ENCODE assay signal across 20 cellular contexts in the genomic region with DNA sequence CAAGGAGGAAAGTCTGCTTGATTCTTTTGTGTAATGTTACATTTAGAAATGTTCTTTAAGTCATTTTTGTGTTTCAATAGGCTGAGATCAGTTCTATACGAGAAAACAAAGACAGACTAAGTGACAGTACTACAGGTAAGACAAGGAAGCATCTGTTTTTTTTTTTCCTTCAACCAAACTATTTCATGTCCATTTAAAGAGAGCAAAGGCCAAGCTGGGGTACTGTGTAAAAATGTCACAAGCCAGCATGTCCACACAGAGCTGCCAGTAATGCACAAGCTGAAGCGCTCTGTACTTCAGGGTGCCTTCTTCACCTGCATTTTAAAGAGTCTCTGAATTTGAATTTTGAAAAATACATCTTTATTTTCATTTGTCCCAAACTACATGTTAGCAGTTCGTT. TPM values are rescaled to one million over a fixed set of nuclear protein-coding genes. Genes with fewer than 3 reads are reported as not detected.
DNase-seq lines count a peak whose midpoint lies in the region; ATAC-seq, FAIRE-seq and TF ChIP-seq lines count a peak whose summit lies in the region.
"Had no signal": no experiment of that assay in that cellular context is flagged by ENCODE, and none has a peak within 500 bp of the region (broad histone marks: within the 10 kb centered on the region; RNA-seq: fewer than 3 reads in every experiment).

No MANE protein-coding gene starts in this region.

- H3K4me1 ChIP-seq in HepG2 (ENCODE audit: insufficient read depth, low read length), result peaks cover 13% of the 10 kb centered on the region
- H3K4me1 ChIP-seq in right lobe of liver, result no peaks in the 10 kb centered on the region
- H3K4me1 ChIP-seq in PC-9 (replicated peaks; ENCODE audit: insufficient read depth), result no peaks in the 10 kb centered on the region

- H3K36me3 ChIP-seq in HepG2 (replicated peaks in 1 of 2; ENCODE audit: control insufficient read depth in 1 of 2, insufficient read depth in 2 of 2, low read length in 2 of 2) (peaks cover 0 to 10% of the 10 kb centered on the region in 2 experiments; a peak in 1 of 5 replicates), right lobe of liver (peaks cover 0 to 27% (median 6%) of the 10 kb centered on the region in 4 donors), PC-9 (ENCODE audit: low read depth) (peaks cover 80% of the 10 kb centered on the region)

- H3K27me3 Mint-ChIP-seq in chondrocyte (ENCODE audit: low read depth), result no peaks in the 10 kb centered on the region

- POLR2A ChIA-PET in HepG2 (lab: Yijun Ruan, JAX) (no interaction called here), PC-9 (lab: Charles Lee; ENCODE audit: unreplicated experiment) (no interaction called here)

- peaks cover 37% of the 10 kb centered on the region for H3K4me1 Mint-ChIP-seq in chondrocyte (ENCODE audit: low read depth)
- H3K4me1 Mint-ChIP-seq: CD4-positive, alpha-beta memory T cell had no signal

- no peak overlapping the region for H3K4me3 Mint-ChIP-seq in chondrocyte (ENCODE audit: unreplicated experiment)
- H3K4me3 Mint-ChIP-seq: CD4-positive, alpha-beta memory T cell had no signal

- peaks cover 63% of the 10 kb centered on the region for H3F3A ChIP-seq in PC-9 (ENCODE audit: insufficient read depth, low read depth)

- no peak overlapping the region for H3K9ac ChIP-seq in HepG2 (ENCODE audit: insufficient read depth, low read depth, low read length)

- peaks cover 36% of the 10 kb centered on the region for H3K36me3 Mint-ChIP-seq in chondrocyte (ENCODE audit: low read depth)

- H3K27ac ChIP-seq in HepG2 (ENCODE audit: extremely low read length, insufficient read depth, low read length) (peak overlapping the region; percentile 28), right lobe of liver (no peak overlapping the region), PC-9 (peak overlapping the region; percentile 7; the same call in 1 of the 2 replicates)

- no peaks in the 10 kb centered on the region for H3K9me2 ChIP-seq in PC-9 (ENCODE audit: insufficient read depth)

- 64% methylated on average over 3 of the region's 3 CpGs for WGBS in HepG2 (ENCODE audit: low lambda C conversion rate)
- 87% methylated on average over 3 of the region's 3 CpGs for WGBS in right lobe of liver (ENCODE audit: insufficient coverage, low coverage, low lambda C conversion rate, missing lambda C conversion rate)

- intact Hi-C loops in HepG2 (cut with micrococcal nuclease; ENCODE audit: unreplicated experiment), result no loop called here
- intact Hi-C loops in right lobe of liver (cut with DNase I), result no loop called here
- intact Hi-C loops in PC-9 (cut with micrococcal nuclease; ENCODE audit: unreplicated experiment), result loop anchor here (5.0 kb wide), 1 partner anchor 331 kb away; no protein-coding TSS in a partner anchor

- H3K27me3 ChIP-seq in HepG2 (ENCODE audit: control insufficient read depth in 1 of 2, insufficient read depth in 2 of 2, low read length in 2 of 2) (no peaks in the 10 kb centered on the region), right lobe of liver (no peaks in the 10 kb centered on the region), PC-9 (ENCODE audit: insufficient read depth, low read depth) (no peaks in the 10 kb centered on the region)

- CTCF ChIA-PET in HepG2 (lab: Yijun Ruan, JAX; ENCODE audit: low intra/inter-chr PET ratio, low total read pairs), result no interaction called here
- CTCF ChIA-PET in PC-9 (lab: Charles Lee), result no interaction called here

- H3K4me3 ChIP-seq in HepG2 (replicated peaks in 1 of 3; ENCODE audit: insufficient read depth in 1 of 3, low read depth in 2 of 3, low read length in 3 of 3), result no peak overlapping the region
- no peak overlapping the region for H3K4me3 ChIP-seq in right lobe of liver
- no peak overlapping the region for H3K4me3 ChIP-seq in PC-9

- in situ Hi-C loops in HepG2 (cut with HindIII; ENCODE audit: extremely low pct_ligation_motif_present, low pct_unique_long_range_greater_than_20kb), result no loop called here

- H3K27ac Mint-ChIP-seq in chondrocyte (ENCODE audit: unreplicated experiment), result peak overlapping the region; percentile 81
- H3K27ac Mint-ChIP-seq: CD4-positive, alpha-beta memory T cell had no signal

- BruUV-seq in HepG2 (replicated peaks; lab: Mats Ljungman, UMichigan) (no TSS peak), PC-9 (replicated peaks; lab: Mats Ljungman, UMichigan) (no TSS peak)

- no peaks in the 10 kb centered on the region for H3K9me3 Mint-ChIP-seq in chondrocyte (ENCODE audit: low read depth)
- H3K9me3 Mint-ChIP-seq: CD4-positive, alpha-beta memory T cell had no signal

- H3K9me3 ChIP-seq in HepG2 (ENCODE audit: low read length) (no peaks in the 10 kb centered on the region), right lobe of liver (no peaks in the 10 kb centered on the region), PC-9 (ENCODE audit: insufficient read depth, low read depth) (no peaks in the 10 kb centered on the region)

- TF ChIP-seq POLR2A in HepG2 (IDR thresholded peaks at IDR 0.05; ENCODE audit: insufficient read depth in 1 of 2, low read depth in 2 of 2, low read length in 2 of 2) (no peak), right lobe of liver (IDR thresholded peaks at IDR 0.05) (no peak)

- TF ChIP-seq EP300 in HepG2 (IDR thresholded peaks at IDR 0.05; ENCODE audit: low read depth in 2 of 2, low read length in 2 of 2) (no peak), HepG2 (CRISPR knock-in tag; IDR thresholded peaks at IDR 0.05; ENCODE audit: borderline replicate concordance) (no peak)

- H3K4me2 ChIP-seq in HepG2 (ENCODE audit: low read depth, low read length) (no peak overlapping the region), PC-9 (no peak overlapping the region)

- H4K20me1 ChIP-seq in HepG2 (ENCODE audit: insufficient read depth, low read length) (no peaks in the 10 kb centered on the region), PC-9 (ENCODE audit: insufficient read depth) (peaks cover 10% of the 10 kb centered on the region; the same call in 1 of the 2 replicates)

- DNase-seq in HepG2 (ENCODE audit: low spot score), result peak; percentile 33
- no peak for DNase-seq in right lobe of liver
- no peak for DNase-seq in PC-9
- no peak for DNase-seq in chondrocyte (ENCODE audit: low spot score)
- no peak for DNase-seq in NCI-H69 (lab: John Stamatoyannopoulos, UW)
- DNase-seq: C1 segment of cervical spinal cord; Calu3; CD4-positive, alpha-beta memory T cell; COR-L47; DMS53; DMS79 treated with DMSO at 0.1 percent for 48 hours; GF-D8; GOT3; H7; HCEC 1CT had no signal

- TF ChIP-seq RAD21 in HepG2 (CRISPR knock-in tag; IDR thresholded peaks at IDR 0.05), result no peak

- H2AFZ ChIP-seq in HepG2 (ENCODE audit: low read length) (no peak overlapping the region), PC-9 (no peak overlapping the region)

- no peaks in the 10 kb centered on the region for H3K79me2 ChIP-seq in HepG2 (ENCODE audit: insufficient read depth, low read length)
- no peaks in the 10 kb centered on the region for H3K79me2 ChIP-seq in PC-9 (ENCODE audit: low read depth)

- TF ChIP-seq CTCF in HepG2 (CRISPR knock-in tag; IDR thresholded peaks at IDR 0.05) (no peak), right lobe of liver (IDR thresholded peaks at IDR 0.05) (no peak), PC-9 (conservative IDR thresholded peaks at IDR 0.05) (no peak), chondrocyte (IDR thresholded peaks at IDR 0.05) (no peak)

- FAIRE-seq in HepG2 (lab: Jason Lieb, UNC), result peak; percentile 53
- FAIRE-seq: GM12892 had no signal

- peak; percentile 90 for ATAC-seq in HepG2
- no peak for ATAC-seq in right lobe of liver
- ATAC-seq in esophagus mucosa, result no peak

TF ChIP-seq in HepG2, 621 proteins besides CTCF, POLR2A, EP300 and RAD21 (continues in another document):
- TF ChIP-seq IRF9 (CRISPR knock-in tag; IDR thresholded peaks at IDR 0.05; ENCODE audit: borderline replicate concordance) (no peak), KMT2B (CRISPR knock-in tag; IDR thresholded peaks at IDR 0.05) (no peak)

RNA-seq across cellular contexts. Expression of gene TTC23L, which starts 20.2 kb away (rescaled TPM):
- total RNA-seq in HepG2 (2016; rRNA removed; fragmentation: Illumina TruSeq; extraction: Trizol) (1.1 and 1.4 TPM in 2 replicates), right lobe of liver (under 1 TPM in 2 of 6 experiments, not detected in 4; 0.15 to 0.51 TPM), PC-9 (2021) (3.9 and 7.1 TPM in 2 replicates), chondrocyte (1.0 TPM in 1 of 3 replicates, not detected in the others), esophagus mucosa (not detected)
- total RNA-seq in HepG2 (2016; cell fraction: cytosol; rRNA removed; fragmentation: Illumina TruSeq; extraction: Trizol; ENCODE audit: low read depth), result 0.62 and 1.3 TPM in 2 replicates
- 0.80 and 1.2 TPM in 2 replicates for total RNA-seq in HepG2 (2016; cell fraction: insoluble cytoplasmic fraction; rRNA removed; fragmentation: Illumina TruSeq; extraction: Trizol)
- 0.83 and 1.00 TPM in 2 replicates for total RNA-seq in HepG2 (2016; cell fraction: membrane; rRNA removed; fragmentation: Illumina TruSeq; extraction: Trizol)
- total RNA-seq in HepG2 (2016; cell fraction: nucleus; rRNA removed; fragmentation: Illumina TruSeq; extraction: Trizol), result 1.2 and 2.1 TPM in 2 replicates
- 0.37 and 0.54 TPM in 2 replicates for polyA plus RNA-seq in HepG2 (2011; rRNA removed)
- 0.15 and 0.39 TPM in 2 replicates for polyA plus RNA-seq in HepG2 (2011; cell fraction: cytosol; rRNA removed)
- 0.66 and 1.9 TPM in 2 replicates for polyA plus RNA-seq in HepG2 (2011; cell fraction: nucleus; rRNA removed)
- polyA plus RNA-seq in HepG2 (2012), result 0.44 and 0.87 TPM in 2 replicates
- polyA plus RNA-seq in HepG2 (2016; cell fraction: cytosol; fragmentation: Illumina TruSeq; extraction: Trizol; ENCODE audit: low read depth), result 0.14 and 0.18 TPM in 2 replicates
- 0.46 and 0.47 TPM in 2 replicates for polyA plus RNA-seq in HepG2 (2016; cell fraction: insoluble cytoplasmic fraction; fragmentation: Illumina TruSeq; extraction: Trizol; ENCODE audit: low read depth)
- 0.57 and 0.65 TPM in 2 replicates for polyA plus RNA-seq in HepG2 (2016; cell fraction: membrane; fragmentation: Illumina TruSeq; extraction: Trizol; ENCODE audit: low read depth)
- polyA plus RNA-seq in HepG2 (2016; cell fraction: nucleus; fragmentation: Illumina TruSeq; extraction: Trizol; ENCODE audit: insufficient read depth, low read depth), result 1.2 and 2.8 TPM in 2 replicates
- polyA minus RNA-seq in HepG2 (2011; rRNA and poly(A)+ RNA removed; ENCODE audit: low replicate concordance), result 0.26 TPM in 1 of 2 replicates, not detected in the other
- not detected in 2 replicates for polyA minus RNA-seq in HepG2 (2011; cell fraction: cytosol; rRNA and poly(A)+ RNA removed)
- 1.2 and 1.5 TPM in 2 replicates for polyA minus RNA-seq in HepG2 (2011; cell fraction: nucleus; rRNA and poly(A)+ RNA removed)
- total RNA-seq: A172, G401 had no signal
- polyA plus RNA-seq: BJ; CD4-positive, alpha-beta memory T cell had no signal

Comparison
In these comparisons a context has a peak if more than half of its experiments do, and no peak if none do; other contexts are left out.
1. H3K27ac ChIP-seq: peak in HepG2 (single experiment) and PC-9 (single experiment); none in right lobe of liver (0 of 3).